ENCODE assay signal across 25 cellular contexts in the genomic region with DNA sequence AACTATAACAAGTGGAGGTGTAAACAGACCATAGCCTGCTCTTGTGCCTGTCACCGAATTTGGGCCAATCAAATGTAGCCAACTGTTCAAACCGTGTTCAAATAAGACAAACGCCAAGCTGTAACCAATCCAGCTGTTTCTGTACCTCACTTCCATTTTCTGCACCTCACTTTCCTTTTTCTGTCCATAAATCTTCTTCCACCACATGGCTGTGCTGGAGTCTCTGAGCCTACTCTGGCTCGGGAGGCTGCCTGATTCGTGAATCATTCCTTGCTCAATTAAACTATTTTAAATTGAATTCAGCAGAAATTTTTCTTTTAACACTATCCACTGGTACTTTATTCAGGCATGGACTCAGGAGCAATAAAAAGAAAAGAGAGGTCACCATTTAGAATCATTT.
"Had no signal": no experiment of that assay in that cellular context is flagged by ENCODE, and none has a peak within 500 bp of the region (broad histone marks: within the 10 kb centered on the region; RNA-seq: fewer than 3 reads in every experiment).

No MANE protein-coding gene starts in this region.

- DNase-seq: activated gamma-delta T cell treated with Interleukin-2 at 50 U/mL for 16 hours; activated T-cell treated with anti-CD3 and anti-CD28 coated beads, Interleukin-2, amount 50 U/mL, for 1 hour; aorta; brain microvascular endothelial cell; caudate nucleus; dermis blood vessel endothelial cell; effector CD8-positive, alpha-beta T cell; erythroblast; heart left ventricle; islet precursor cell; left cardiac atrium; mucosa of descending colon; naive B cell; occipital lobe; stimulated activated CD4-positive, alpha-beta T cell treated with anti-CD3 and anti-CD28 coated beads, Interleukin-2, amount 100 ng/mL, for 48 hours; stimulated activated naive CD8-positive, alpha-beta T cell treated with anti-CD3 and anti-CD28 coated beads, Interleukin-15, Interleukin-2, amounts not matched to agents 100 U/mL and 50 U/mL, for 24 hours; substantia nigra; T-helper 9 cell had no signal

- H3K36me3 Mint-ChIP-seq: activated naive CD4-positive, alpha-beta T cell treated with anti-CD3 and anti-CD28 coated beads, Interleukin-2, amount 50 U/mL, for 24 hours; memory B cell; naive B cell; WTC11 had no signal

- H3K4me3 Mint-ChIP-seq: activated naive CD4-positive, alpha-beta T cell treated with anti-CD3 and anti-CD28 coated beads, Interleukin-2, amount 50 U/mL, for 24 hours; memory B cell; naive B cell; neural crest cell; WTC11 had no signal

- H3K4me3 ChIP-seq: gastroesophageal sphincter, heart left ventricle, mucosa of descending colon, tibial nerve had no signal

- ATAC-seq: gastroesophageal sphincter; heart left ventricle; left cardiac atrium; mucosa of descending colon; sciatic nerve; stimulated activated naive CD8-positive, alpha-beta T cell treated with anti-CD3 and anti-CD28 coated beads, Interleukin-15, Interleukin-2, amounts not matched to agents 100 U/mL and 50 U/mL, for 24 hours; WTC11 had no signal

- H3K27ac ChIP-seq: brain microvascular endothelial cell, gastroesophageal sphincter, heart left ventricle, tibial nerve had no signal

- H3K27ac Mint-ChIP-seq: activated naive CD4-positive, alpha-beta T cell treated with anti-CD3 and anti-CD28 coated beads, Interleukin-2, amount 50 U/mL, for 24 hours; memory B cell; naive B cell; WTC11 had no signal

- H3K9me3 ChIP-seq: gastroesophageal sphincter, mucosa of descending colon, tibial nerve had no signal

- H3K36me3 ChIP-seq: brain microvascular endothelial cell, gastroesophageal sphincter, heart left ventricle, tibial nerve had no signal

- H3K27me3 ChIP-seq: brain microvascular endothelial cell, gastroesophageal sphincter, heart left ventricle, tibial nerve had no signal

- H3K4me1 Mint-ChIP-seq: activated naive CD4-positive, alpha-beta T cell treated with anti-CD3 and anti-CD28 coated beads, Interleukin-2, amount 50 U/mL, for 24 hours; memory B cell; naive B cell had no signal
